Comparison of ENCODE assay signal across 29 cellular contexts in genomic region chr5:128174951-128175350, GRCh38.
A peak's percentile ranks its signal among the peaks of the same experiment; 100 is the strongest.
DNase-seq lines count a peak whose midpoint lies in the region; FAIRE-seq and TF ChIP-seq lines count a peak whose summit lies in the region.
"Had no signal": no experiment of that assay in that cellular context is flagged by ENCODE, and none has a peak within 500 bp of the region (broad histone marks: within the 10 kb centered on the region; RNA-seq: fewer than 3 reads in every experiment).

No MANE protein-coding gene starts in this region.

- TF ChIP-seq POLR2A in spleen (IDR thresholded peaks at IDR 0.05), result no peak

- no peaks in the 10 kb centered on the region for H3K9me3 ChIP-seq in spleen
- H3K9me3 ChIP-seq: esophagus squamous epithelium, testis, uterus had no signal

- no peak for FAIRE-seq in HTR-8/SVneo (lab: Jason Lieb, UNC)
- FAIRE-seq: bronchial epithelial cell, D721Med, H1 had no signal

- TF ChIP-seq CTCF in AG10803 (conservative IDR thresholded peaks at IDR 0.05; ENCODE audit: low read length) (no peak), cardiac fibroblast (IDR thresholded peaks at IDR 0.05; ENCODE audit: low read depth, low read length) (no peak), spleen (IDR thresholded peaks at IDR 0.05 in 8 of 11, conservative IDR thresholded peaks at IDR 0.05 in 3 of 11) (no peak), GM13976 (IDR thresholded peaks at IDR 0.05; ENCODE audit: borderline replicate concordance, control extremely low read depth, extremely low read depth, insufficient read depth, missing control alignments) (no peak)

- peak; percentile 40 for DNase-seq in AG10803 (ENCODE audit: low read depth)
- peak; percentile 19 for DNase-seq in HTR-8/SVneo (ENCODE audit: insufficient read length, low spot score)
- peak; percentile 17 to 84 for DNase-seq in cardiac fibroblast (ENCODE audit: low read depth in 2 of 2)
- peak; percentile 88 for DNase-seq in iris pigment epithelial cell (ENCODE audit: low read depth)
- DNase-seq in NCI-H1436 (lab: John Stamatoyannopoulos, UW), result no peak
- DNase-seq in pons (ENCODE audit: low spot score), result no peak
- DNase-seq in spleen, result no peak
- DNase-seq in GM13976 (ENCODE audit: low spot score), result no peak
- DNase-seq: ACHN; activated CD4-positive, alpha-beta memory T cell treated with anti-CD3 and anti-CD28 coated beads, Interleukin-2, amount 10 ng/mL, durations not matched to agents 7 days and 5 days; activated CD4-positive, CD25-positive, alpha-beta regulatory T cell treated with anti-CD3 and anti-CD28 coated beads, Interleukin-2, amount 50 U/mL, for 72 hours; activated effector memory CD4-positive, alpha-beta T cell treated with Interleukin-2 at 50 U/mL for 16 hours; cortex of kidney; esophagus squamous epithelium; heart left ventricle; left cardiac atrium; mammary epithelial cell; MV-4-11; NCI-H1694; NCI-H526 treated with DMSO at 0.1 percent for 48 hours; stimulated activated naive CD4-positive, alpha-beta T cell treated with Interleukin-2 at 50 U/mL for 16 hours; testis; uterus had no signal

- 94 to 99% (median 97%) methylated on average over 2 of the region's 2 CpGs for WGBS in spleen, 5 donors

- no peaks in the 10 kb centered on the region for H3K4me1 ChIP-seq in spleen
- H3K4me1 ChIP-seq: esophagus squamous epithelium, heart left ventricle, right atrium auricular region, testis, uterus had no signal

- no peak overlapping the region for H3K27ac ChIP-seq in spleen
- H3K27ac ChIP-seq: C4-2B, esophagus squamous epithelium, heart left ventricle, KMS-11, right atrium auricular region, testis, uterus had no signal

- H3K4me3 ChIP-seq in AG10803 (ENCODE audit: low read length), result no peak overlapping the region
- no peak overlapping the region for H3K4me3 ChIP-seq in cardiac fibroblast (replicated peaks in 1 of 2; ENCODE audit: low read depth in 2 of 2, low read length in 2 of 2)
- no peak overlapping the region for H3K4me3 ChIP-seq in spleen
- H3K4me3 ChIP-seq: esophagus squamous epithelium, heart left ventricle, right atrium auricular region, testis, uterus had no signal

- intact Hi-C loops in spleen (cut with DNase I; ENCODE audit: low total_unique reads), result no loop called here

- H3K36me3 ChIP-seq in spleen, result peaks cover 0 to 46% (median 8%) of the 10 kb centered on the region in 6 donors
- H3K36me3 ChIP-seq: uterus had no signal

- in situ Hi-C loops in GM13976 (cut with MboI; ENCODE audit: low sequenced_read_pairs, unreplicated experiment), result no loop called here

- no peaks in the 10 kb centered on the region for H3K27me3 ChIP-seq in spleen (replicated peaks in 1 of 7)
- H3K27me3 ChIP-seq: esophagus squamous epithelium, heart left ventricle, right atrium auricular region, testis, uterus had no signal

Comparison
In these comparisons a context has a peak if more than half of its experiments do, and no peak if none do; other contexts are left out.
1. DNase-seq: peak in AG10803 (single experiment), HTR-8/SVneo (single experiment), cardiac fibroblast (2 of 2) and iris pigment epithelial cell (single experiment); none in NCI-H1436 (single experiment), pons (single experiment), spleen (single experiment) and GM13976 (single experiment).